13 cellular contexts compared by ENCODE assay signal in genomic region chr11:8603696-8604077, GRCh38. TPM values are rescaled to one million over a fixed set of nuclear protein-coding genes. Genes with fewer than 3 reads are reported as not detected.
A peak's percentile ranks its signal among the peaks of the same experiment; 100 is the strongest.
DNase-seq lines count a peak whose midpoint lies in the region; ATAC-seq and TF ChIP-seq lines count a peak whose summit lies in the region.
"Had no signal": no experiment of that assay in that cellular context is flagged by ENCODE, and none has a peak within 500 bp of the region (broad histone marks: within the 10 kb centered on the region; RNA-seq: fewer than 3 reads in every experiment).

No MANE protein-coding gene starts in this region.

- H2BK120ac ChIP-seq in mesenchymal stem cell (ENCODE audit: low read depth, low read length) = no peak overlapping the region

- H3F3A ChIP-seq in PC-9 (ENCODE audit: insufficient read depth, low read depth) = peaks cover 10% of the 10 kb centered on the region; the same call in 1 of the 2 replicates

- H3K4me3 ChIP-seq in PC-9 (no peak overlapping the region), mesenchymal stem cell (ENCODE audit: insufficient read depth in 1 of 2, low read depth in 1 of 2, low read length in 2 of 2) (no peak overlapping the region), hepatocyte (no peak overlapping the region)
- H3K4me3 ChIP-seq: left ventricle myocardium inferior, sigmoid colon, upper lobe of right lung had no signal

- DNase-seq in PC-9 (no peak), mesenchymal stem cell (no peak), hepatocyte (ENCODE audit: low spot score) (no peak)
- no peak for DNase-seq in activated naive CD4-positive, alpha-beta T cell treated with anti-CD3 and anti-CD28 coated beads, Interleukin-2, amount 50 U/mL, for 16 hours
- DNase-seq: NCI-H1105 treated with DMSO at 0.1 percent for 48 hours had no signal

- H3K14ac ChIP-seq in mesenchymal stem cell (ENCODE audit: low read length in 2 of 2) = no peak overlapping the region

- no peak overlapping the region for H2BK5ac ChIP-seq in mesenchymal stem cell (ENCODE audit: low read depth, low read length, poor library complexity, severe bottlenecking)

- H4K20me1 ChIP-seq in PC-9 (ENCODE audit: insufficient read depth) = no peaks in the 10 kb centered on the region
- H4K20me1 ChIP-seq in hepatocyte (ENCODE audit: insufficient read depth, poor library complexity, severe bottlenecking) = no peaks in the 10 kb centered on the region

- WGBS in mesenchymal stem cell = no CpG with 5 or more reads among the region's 2 CpGs
- WGBS in hepatocyte (ENCODE audit: low lambda C conversion rate, missing lambda C conversion rate) = 90% methylated on average over 2 of the region's 2 CpGs

- no peak overlapping the region for H2AFZ ChIP-seq in PC-9
- H2AFZ ChIP-seq in mesenchymal stem cell (ENCODE audit: low read depth, low read length) = no peak overlapping the region
- H2AFZ ChIP-seq in hepatocyte = no peak overlapping the region

- H3K9me2 ChIP-seq in PC-9 (ENCODE audit: insufficient read depth) (no peaks in the 10 kb centered on the region), hepatocyte (replicated peaks; ENCODE audit: insufficient read depth) (no peaks in the 10 kb centered on the region)

- H4K91ac ChIP-seq in mesenchymal stem cell (ENCODE audit: low read length) = no peak overlapping the region

- no peak overlapping the region for H3K18ac ChIP-seq in mesenchymal stem cell (ENCODE audit: low read depth in 1 of 2, low read length in 2 of 2)

- H3K9me3 ChIP-seq in PC-9 (ENCODE audit: insufficient read depth, low read depth) (no peaks in the 10 kb centered on the region), mesenchymal stem cell (ENCODE audit: control insufficient read depth, low read length) (no peaks in the 10 kb centered on the region), hepatocyte (ENCODE audit: low read depth) (no peaks in the 10 kb centered on the region)
- H3K9me3 ChIP-seq: left ventricle myocardium inferior, sigmoid colon, upper lobe of right lung had no signal

- peaks cover 12% of the 10 kb centered on the region; the same call in 1 of the 2 replicates for H3K4me1 ChIP-seq in PC-9 (replicated peaks; ENCODE audit: insufficient read depth)
- H3K4me1 ChIP-seq in mesenchymal stem cell (ENCODE audit: control insufficient read depth, insufficient read depth, low read depth, low read length) = no peaks in the 10 kb centered on the region
- H3K4me1 ChIP-seq in hepatocyte (ENCODE audit: insufficient read depth) = no peaks in the 10 kb centered on the region
- H3K4me1 ChIP-seq: left ventricle myocardium inferior, upper lobe of right lung had no signal

- H2BK15ac ChIP-seq in mesenchymal stem cell (ENCODE audit: low read depth, poor library complexity, severe bottlenecking) = no peak overlapping the region

- H2AK5ac ChIP-seq in mesenchymal stem cell (ENCODE audit: low read length, severe bottlenecking) = no peak overlapping the region

- peak overlapping the region; percentile 13 for H3K9ac ChIP-seq in mesenchymal stem cell (ENCODE audit: low read length)

- ATAC-seq in GM18909 (IDR thresholded peaks at IDR 0.05; ENCODE audit: poor library complexity, unreplicated experiment) = peak; percentile 8
- ATAC-seq in HG02610 (IDR thresholded peaks at IDR 0.05; ENCODE audit: unreplicated experiment) = peak; percentile 11
- no peak for ATAC-seq in HG02763 (IDR thresholded peaks at IDR 0.05; ENCODE audit: unreplicated experiment)
- ATAC-seq in GM21423 (IDR thresholded peaks at IDR 0.05; ENCODE audit: unreplicated experiment) = no peak

- no TSS peak for BruUV-seq in PC-9 (replicated peaks; lab: Mats Ljungman, UMichigan)

- TF ChIP-seq CTCF in PC-9 (conservative IDR thresholded peaks at IDR 0.05) = no peak
- no peak for TF ChIP-seq CTCF in hepatocyte (IDR thresholded peaks at IDR 0.05; ENCODE audit: poor library complexity)

- no peak overlapping the region for H3K4ac ChIP-seq in mesenchymal stem cell (ENCODE audit: low read depth in 1 of 2, low read length in 2 of 2)

- no peaks in the 10 kb centered on the region for H3K27me3 ChIP-seq in PC-9 (ENCODE audit: insufficient read depth, low read depth)
- no peaks in the 10 kb centered on the region for H3K27me3 ChIP-seq in mesenchymal stem cell (ENCODE audit: control insufficient read depth in 1 of 2, insufficient read depth in 1 of 2, low read length in 2 of 2)
- no peaks in the 10 kb centered on the region for H3K27me3 ChIP-seq in hepatocyte
- H3K27me3 ChIP-seq: foreskin keratinocyte, sigmoid colon, upper lobe of right lung had no signal

- no peaks in the 10 kb centered on the region for H3K79me1 ChIP-seq in mesenchymal stem cell (replicated peaks; ENCODE audit: low read length, poor library complexity, severe bottlenecking)

- H3K4me2 ChIP-seq in PC-9 (peak overlapping the region; percentile 39), mesenchymal stem cell (ENCODE audit: low read length, poor library complexity, severe bottlenecking) (no peak overlapping the region), hepatocyte (no peak overlapping the region)

- CTCF ChIA-PET in PC-9 (lab: Charles Lee) = no interaction called here

- H3K79me2 ChIP-seq in PC-9 (ENCODE audit: low read depth) (no peaks in the 10 kb centered on the region), hepatocyte (no peaks in the 10 kb centered on the region)

- H4K8ac ChIP-seq in mesenchymal stem cell (ENCODE audit: low read length) = no peak overlapping the region

- H2BK12ac ChIP-seq in mesenchymal stem cell (ENCODE audit: low read length in 2 of 2) = no peak overlapping the region

- POLR2A ChIA-PET in PC-9 (lab: Charles Lee; ENCODE audit: unreplicated experiment) = no interaction called here

- H3K36me3 ChIP-seq in PC-9 (ENCODE audit: low read depth) (no peaks in the 10 kb centered on the region), mesenchymal stem cell (ENCODE audit: control insufficient read depth in 1 of 2, insufficient read depth in 2 of 2, low read depth in 1 of 2, low read length in 2 of 2) (no peaks in the 10 kb centered on the region), hepatocyte (replicated peaks; ENCODE audit: insufficient read depth, low read depth) (no peaks in the 10 kb centered on the region)
- H3K36me3 ChIP-seq: left ventricle myocardium inferior, sigmoid colon, upper lobe of right lung had no signal

- no peak overlapping the region for H3K23ac ChIP-seq in mesenchymal stem cell (ENCODE audit: low read length in 2 of 2)

- intact Hi-C loops in PC-9 (cut with micrococcal nuclease; ENCODE audit: unreplicated experiment) = no loop called here

- H3K27ac ChIP-seq in PC-9 (0 out of 2 replicates have a peak overlapping the region, but pooled peaks have one; percentile 25), mesenchymal stem cell (ENCODE audit: low read length, poor library complexity, severe bottlenecking) (no peak overlapping the region), hepatocyte (no peak overlapping the region)
- H3K27ac ChIP-seq: left ventricle myocardium inferior, upper lobe of right lung had no signal

RNA-seq across cellular contexts. Expression of gene STK33, which starts 9.7 kb away (rescaled TPM):
- total RNA-seq in PC-9 (2021) = 5.8 and 6.1 TPM in 2 replicates
- 1.9 TPM for polyA plus RNA-seq in mesenchymal stem cell (2013, experiment 1 of 2)
- polyA plus RNA-seq in mesenchymal stem cell (2013, experiment 2 of 2) = 1.0 TPM
- total RNA-seq in hepatocyte = 9.6 and 12.8 TPM in 2 replicates
- 3.0 and 6.5 TPM in 2 replicates for polyA plus RNA-seq in hepatocyte

Comparison
In these comparisons a context has a peak if more than half of its experiments do, and no peak if none do; other contexts are left out.
1. ATAC-seq: peak in GM18909 (single experiment) and HG02610 (single experiment); none in HG02763 (single experiment) and GM21423 (single experiment).